14 cellular contexts compared by ENCODE assay signal in the genomic region with DNA sequence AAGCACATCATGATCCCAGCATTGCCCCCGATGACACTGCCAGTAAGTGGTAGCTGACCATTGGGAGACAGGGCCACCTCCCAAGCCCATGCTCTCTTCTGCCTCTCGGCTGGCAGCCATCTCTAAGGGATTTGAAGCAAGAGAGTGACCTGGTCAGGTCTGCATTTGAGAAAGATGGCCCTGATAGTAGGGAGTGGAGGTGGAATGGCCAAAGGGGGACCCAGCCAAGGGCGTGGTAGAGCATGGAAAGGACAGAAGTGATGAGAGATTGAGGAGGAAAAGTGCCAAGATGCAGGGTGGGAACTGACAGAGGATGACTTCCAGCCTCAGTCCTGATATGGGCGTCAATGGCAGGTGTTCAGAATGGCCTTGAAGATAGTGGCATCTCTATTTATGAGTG. TPM values are rescaled to one million over a fixed set of nuclear protein-coding genes. Genes with fewer than 3 reads are reported as not detected.
DNase-seq lines count a peak whose midpoint lies in the region; TF ChIP-seq lines count a peak whose summit lies in the region.
"Had no signal": no experiment of that assay in that cellular context is flagged by ENCODE, and none has a peak within 500 bp of the region (broad histone marks: within the 10 kb centered on the region; RNA-seq: fewer than 3 reads in every experiment).

No MANE protein-coding gene starts in this region.

- DNase-seq in colonic mucosa (no peak), pons (ENCODE audit: low spot score) (no peak), dermis blood vessel endothelial cell (no peak), NCI-H2171 treated with DMSO at 0.1 percent for 48 hours (lab: John Stamatoyannopoulos, UW) (no peak), NAMALWA (ENCODE audit: low spot score) (no peak)
- DNase-seq: activated CD8-positive, alpha-beta T cell treated with anti-CD3 and anti-CD28 coated beads for 36 hours; activated gamma-delta T cell; cerebellar nuclear complex; naive B cell; NCI-H2029 treated with DMSO at 0.1 percent for 48 hours had no signal

- H3K4me3 ChIP-seq in HEK293 (ENCODE audit: low read depth, low read length) (no peak overlapping the region), colonic mucosa (no peak overlapping the region), muscle layer of colon (ENCODE audit: low read depth in 1 of 2, low read length in 2 of 2) (no peak overlapping the region), stomach smooth muscle (ENCODE audit: low read length in 2 of 2) (peak overlapping the region in 1 of 2 donors; percentile 40)

- H3K9me3 ChIP-seq in HEK293 (ENCODE audit: control insufficient read depth, insufficient read depth, low read depth, low read length) (no peaks in the 10 kb centered on the region), colonic mucosa (no peaks in the 10 kb centered on the region), muscle layer of colon (ENCODE audit: low read length) (no peaks in the 10 kb centered on the region), stomach smooth muscle (ENCODE audit: control insufficient read depth in 2 of 2, low read length in 2 of 2) (no peaks in the 10 kb centered on the region)

- H3K9ac ChIP-seq in colonic mucosa (ENCODE audit: low read depth in 2 of 2, low read length in 2 of 2) (no peak overlapping the region), muscle layer of colon (ENCODE audit: low read length) (peak overlapping the region; percentile 13), stomach smooth muscle (ENCODE audit: low read length in 2 of 2) (peak overlapping the region in 1 of 2 donors; percentile 18)

- H3K4me1 ChIP-seq in HEK293 (ENCODE audit: control insufficient read depth, insufficient read depth, low read length) (no peaks in the 10 kb centered on the region; the same call in 1 of the 2 replicates), colonic mucosa (peaks cover 7% of the 10 kb centered on the region), muscle layer of colon (ENCODE audit: insufficient read depth, low read length) (peaks cover 87% of the 10 kb centered on the region), stomach smooth muscle (ENCODE audit: control insufficient read depth, insufficient read depth, low read length) (peaks cover 75% of the 10 kb centered on the region)

- intact Hi-C loops in colonic mucosa (cut with DNase I): no loop called here

- TF ChIP-seq CTCF in HEK293 (tag by site-specific recombination; IDR thresholded peaks at IDR 0.05) (no peak), colonic mucosa (IDR thresholded peaks at IDR 0.05) (no peak)

- no peaks in the 10 kb centered on the region for H3K27me3 ChIP-seq in colonic mucosa
- H3K27me3 ChIP-seq in muscle layer of colon (ENCODE audit: control insufficient read depth in 1 of 2, insufficient read depth in 2 of 2, low read length in 2 of 2): no peaks in the 10 kb centered on the region
- H3K27me3 ChIP-seq in stomach smooth muscle (ENCODE audit: control insufficient read depth in 1 of 2, insufficient read depth in 2 of 2, low read length in 2 of 2): no peaks in the 10 kb centered on the region

- POLR2A ChIA-PET in HEK293 (lab: Yijun Ruan, JAX): no interaction called here

- CTCF ChIA-PET in HEK293 (lab: Yijun Ruan, JAX): interaction anchor here (0.7 to 7.4 kb wide), 2 partner anchors 21 to 75 kb away, joined by 4 to 57 read pairs; no protein-coding TSS in a partner anchor

- no peak overlapping the region for H3K27ac ChIP-seq in HEK293 (ENCODE audit: extremely low read depth, low read depth, low read length)
- peak overlapping the region; percentile 46 for H3K27ac ChIP-seq in colonic mucosa
- H3K27ac ChIP-seq in muscle layer of colon (ENCODE audit: low read depth, low read length): peak overlapping the region; percentile 93
- peak overlapping the region; percentile 96 for H3K27ac ChIP-seq in stomach smooth muscle (ENCODE audit: low read length)

- H3K36me3 ChIP-seq in HEK293 (ENCODE audit: control insufficient read depth in 2 of 2, insufficient read depth in 1 of 2, low read length in 2 of 2): no peaks in the 10 kb centered on the region
- no peaks in the 10 kb centered on the region for H3K36me3 ChIP-seq in colonic mucosa
- H3K36me3 ChIP-seq in muscle layer of colon (ENCODE audit: insufficient read depth, low read length): peaks cover 4% of the 10 kb centered on the region
- no peaks in the 10 kb centered on the region for H3K36me3 ChIP-seq in stomach smooth muscle (ENCODE audit: control insufficient read depth in 2 of 2, insufficient read depth in 2 of 2, low read length in 2 of 2)

TF ChIP-seq in HEK293, 187 proteins besides CTCF, POLR2A, EP300 and RAD21:
- TF ChIP-seq ZNF341 (tag by site-specific recombination; IDR thresholded peaks at IDR 0.05; ENCODE audit: low read depth) (peak; percentile 82), KLF1 (tag by site-specific recombination; IDR thresholded peaks at IDR 0.05) (peak; percentile 58), ZNF37A (tag by site-specific recombination; IDR thresholded peaks at IDR 0.05) (no peak), REPIN1 (tag by site-specific recombination; IDR thresholded peaks at IDR 0.05; ENCODE audit: low read depth) (no peak)
- TF ChIP-seq, protein P1, sequence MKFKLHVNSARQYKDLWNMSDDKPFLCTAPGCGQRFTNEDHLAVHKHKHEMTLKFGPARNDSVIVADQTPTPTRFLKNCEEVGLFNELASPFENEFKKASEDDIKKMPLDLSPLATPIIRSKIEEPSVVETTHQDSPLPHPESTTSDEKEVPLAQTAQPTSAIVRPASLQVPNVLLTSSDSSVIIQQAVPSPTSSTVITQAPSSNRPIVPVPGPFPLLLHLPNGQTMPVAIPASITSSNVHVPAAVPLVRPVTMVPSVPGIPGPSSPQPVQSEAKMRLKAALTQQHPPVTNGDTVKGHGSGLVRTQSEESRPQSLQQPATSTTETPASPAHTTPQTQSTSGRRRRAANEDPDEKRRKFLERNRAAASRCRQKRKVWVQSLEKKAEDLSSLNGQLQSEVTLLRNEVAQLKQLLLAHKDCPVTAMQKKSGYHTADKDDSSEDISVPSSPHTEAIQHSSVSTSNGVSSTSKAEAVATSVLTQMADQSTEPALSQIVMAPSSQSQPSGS (tag by site-specific recombination; IDR thresholded peaks at IDR 0.05; ENCODE audit: low read depth): no peak

RNA-seq across cellular contexts. Expression of gene ABL1, which starts 9.0 kb away (rescaled TPM):
- total RNA-seq in colonic mucosa: 10 to 100 TPM; 86.0 to 97.9 TPM
- 42.5 and 68.7 TPM in 2 replicates for total RNA-seq in dermis blood vessel endothelial cell

RNA-seq across cellular contexts. Expression of gene QRFP, which starts 52.6 kb away (rescaled TPM):
- total RNA-seq in colonic mucosa: under 1 TPM in 1 of 2 donors, not detected in 1; 0.77 TPM
- total RNA-seq in dermis blood vessel endothelial cell: not detected in 2 replicates
- total RNA-seq: activated CD8-positive, alpha-beta T cell treated with anti-CD3 and anti-CD28 coated beads for 36 hours; B cell had no signal
